ENCODE assay signal across 15 cellular contexts in genomic region chr5:176412517-176413254, GRCh38. TPM values are rescaled to one million over a fixed set of nuclear protein-coding genes. Genes with fewer than 3 reads are reported as not detected.
DNase-seq lines count a peak whose midpoint lies in the region; ATAC-seq and TF ChIP-seq lines count a peak whose summit lies in the region.
"Had no signal": no experiment of that assay in that cellular context is flagged by ENCODE, and none has a peak within 500 bp of the region (broad histone marks: within the 10 kb centered on the region; RNA-seq: fewer than 3 reads in every experiment).

No MANE protein-coding gene starts in this region.

- no peak overlapping the region for H3K9ac ChIP-seq in Karpas-422 (ENCODE audit: low read length)

- H3K9me3 ChIP-seq in heart left ventricle (no peaks in the 10 kb centered on the region), upper lobe of right lung (no peaks in the 10 kb centered on the region), Karpas-422 (ENCODE audit: low read length) (no peaks in the 10 kb centered on the region)
- H3K9me3 ChIP-seq: uterus had no signal

- H3K9me2 ChIP-seq in GM23338 (ENCODE audit: insufficient read depth) (0 out of 2 replicates have a peak, but pooled peaks cover 2% of the 10 kb centered on the region), Karpas-422 (replicated peaks; ENCODE audit: insufficient read depth, low read length) (no peaks in the 10 kb centered on the region)

- intact Hi-C loops in heart left ventricle (cut with DNase I) (loop anchor here in 4 of 10 donors (10.0 kb wide), 3 partner anchors 122 to 242 kb away; partner anchors contain the start of genes CDHR2 (in 2 of the 4) and RNF44 (in 1 of the 4)), cardiac septum (cut with DNase I) (loop anchor here (1.0 kb wide), 1 partner anchor 51 kb away; the partner anchor contains the start of gene KIAA1191), dorsolateral prefrontal cortex (cut with DNase I) (loop anchor here in 1 of 2 donors (10.0 kb wide), 1 partner anchor 232 kb away; the partner anchor contains the start of gene TSPAN17), upper lobe of right lung (cut with DNase I) (no loop called here)

- H3K4me3 ChIP-seq in heart left ventricle (no peak overlapping the region), dorsolateral prefrontal cortex (peak overlapping the region in 30 of 59 donors; percentile 4 to 99 (median 91)), upper lobe of right lung (no peak overlapping the region), GM23338 (no peak overlapping the region), Karpas-422 (ENCODE audit: low read length) (no peak overlapping the region)
- H3K4me3 ChIP-seq: uterus had no signal

- no peak for DNase-seq in heart left ventricle
- DNase-seq in cardiac septum (ENCODE audit: low spot score), result no peak
- no peak for DNase-seq in dorsolateral prefrontal cortex
- no peak for DNase-seq in neural crest cell (ENCODE audit: low read depth, low spot score)
- DNase-seq in upper lobe of right lung, result peak; percentile 25
- DNase-seq in GM23338 (ENCODE audit: low spot score), result no peak
- DNase-seq in NCI-H187 (lab: John Stamatoyannopoulos, UW), result no peak
- no peak for DNase-seq in Karpas-422
- DNase-seq: activated CD4-positive, alpha-beta T cell treated with anti-CD3 and anti-CD28 coated beads for 36 hours; DMS 273 treated with DMSO at 0.1 percent for 48 hours; foreskin melanocyte; kidney glomerular epithelial cell; MM.1S; uterus had no signal

- peaks cover 14% of the 10 kb centered on the region for H3K4me1 Mint-ChIP-seq in neural crest cell
- H3K4me1 Mint-ChIP-seq in GM23338, result 0 out of 3 replicates have a peak, but pooled peaks cover 3% of the 10 kb centered on the region

- H3K27me3 ChIP-seq in heart left ventricle (no peaks in the 10 kb centered on the region), dorsolateral prefrontal cortex (no peaks in the 10 kb centered on the region), upper lobe of right lung (no peaks in the 10 kb centered on the region), GM23338 (ENCODE audit: insufficient read depth) (peaks cover 24% of the 10 kb centered on the region), Karpas-422 (ENCODE audit: low read length) (no peaks in the 10 kb centered on the region)
- H3K27me3 ChIP-seq: uterus had no signal

- H3K27ac ChIP-seq in heart left ventricle, result peak overlapping the region in 9 of 12 donors; percentile 27 to 72 (median 59)
- peak overlapping the region in 32 of 59 donors; percentile 4 to 94 (median 44) for H3K27ac ChIP-seq in dorsolateral prefrontal cortex
- no peak overlapping the region for H3K27ac ChIP-seq in upper lobe of right lung
- no peak overlapping the region for H3K27ac ChIP-seq in GM23338 (ENCODE audit: low read depth)
- H3K27ac ChIP-seq in Karpas-422 (ENCODE audit: low read length), result no peak overlapping the region

- WGBS in heart left ventricle, 4 donors, result 68 to 78% (median 75%) methylated on average over 8 to 10 of the region's 10 CpGs

- no peak overlapping the region for H2AFZ ChIP-seq in GM23338
- no peak overlapping the region for H2AFZ ChIP-seq in Karpas-422 (ENCODE audit: low read length)

- no peaks in the 10 kb centered on the region for H3K9me3 Mint-ChIP-seq in neural crest cell
- peaks cover 8% of the 10 kb centered on the region for H3K9me3 Mint-ChIP-seq in GM23338
- H3K9me3 Mint-ChIP-seq: natural killer cell treated with Interleukin-12 subunit alpha and Interleukin-12 subunit beta and Interleukin-15 and Interleukin-18, amount 100 ng/mL, for 72 hours had no signal

- H3K27ac Mint-ChIP-seq in neural crest cell (ENCODE audit: unreplicated experiment), result no peak overlapping the region
- no peak overlapping the region for H3K27ac Mint-ChIP-seq in GM23338
- H3K27ac Mint-ChIP-seq: activated CD4-positive, alpha-beta T cell treated with anti-CD3 and anti-CD28 coated beads for 36 hours had no signal

- H3K79me2 ChIP-seq in GM23338 (replicated peaks; ENCODE audit: insufficient read depth) (no peaks in the 10 kb centered on the region), Karpas-422 (ENCODE audit: low read length) (peaks cover 35% of the 10 kb centered on the region)

- no peak overlapping the region for H3K4me2 ChIP-seq in GM23338
- no peak overlapping the region for H3K4me2 ChIP-seq in Karpas-422 (ENCODE audit: low read depth, low read length, poor library complexity, severe bottlenecking)

- ATAC-seq in heart left ventricle (no peak), upper lobe of right lung (no peak), GM23338 (no peak)
- ATAC-seq: activated CD4-positive, alpha-beta T cell treated with anti-CD3 and anti-CD28 coated beads for 36 hours; natural killer cell treated with Interleukin-12 subunit alpha and Interleukin-12 subunit beta and Interleukin-15 and Interleukin-18, amount 100 ng/mL, for 72 hours had no signal

- H3F3A ChIP-seq in GM23338 (replicated peaks; ENCODE audit: low read depth), result 0 out of 2 replicates have a peak, but pooled peaks cover 4% of the 10 kb centered on the region

- H3K4me1 ChIP-seq in heart left ventricle (peaks cover 10 to 75% (median 45%) of the 10 kb centered on the region in 12 donors), upper lobe of right lung (peaks cover 32% of the 10 kb centered on the region), GM23338 (ENCODE audit: insufficient read depth) (0 out of 2 replicates have a peak, but pooled peaks cover 3% of the 10 kb centered on the region), Karpas-422 (ENCODE audit: low read length) (peaks cover 21% of the 10 kb centered on the region)

- peaks cover 10% of the 10 kb centered on the region for H4K20me1 ChIP-seq in GM23338 (replicated peaks; ENCODE audit: insufficient read depth)
- no peaks in the 10 kb centered on the region for H4K20me1 ChIP-seq in Karpas-422 (ENCODE audit: insufficient read depth, low read depth, low read length)

- peaks cover 0 to 31% (median 24%) of the 10 kb centered on the region in 9 donors for H3K36me3 ChIP-seq in heart left ventricle
- H3K36me3 ChIP-seq in upper lobe of right lung, result peaks cover 26% of the 10 kb centered on the region
- H3K36me3 ChIP-seq in GM23338 (ENCODE audit: insufficient read depth), result no peaks in the 10 kb centered on the region
- 0 out of 2 replicates have a peak, but pooled peaks cover 4% of the 10 kb centered on the region for H3K36me3 ChIP-seq in Karpas-422 (ENCODE audit: insufficient read depth, low read length)
- H3K36me3 ChIP-seq: uterus had no signal

- H3K27me3 Mint-ChIP-seq in neural crest cell (ENCODE audit: low read depth), result peaks cover 4% of the 10 kb centered on the region
- peaks cover 10% of the 10 kb centered on the region for H3K27me3 Mint-ChIP-seq in GM23338 (ENCODE audit: insufficient read depth, low read depth, poor library complexity)
- H3K27me3 Mint-ChIP-seq: activated CD4-positive, alpha-beta T cell treated with anti-CD3 and anti-CD28 coated beads for 36 hours; natural killer cell treated with Interleukin-12 subunit alpha and Interleukin-12 subunit beta and Interleukin-15 and Interleukin-18, amount 100 ng/mL, for 72 hours had no signal

- TF ChIP-seq CTCF in heart left ventricle (IDR thresholded peaks at IDR 0.05) (no peak), dorsolateral prefrontal cortex (IDR thresholded peaks at IDR 0.05 in 54 of 56, conservative IDR thresholded peaks at IDR 0.05 in 2 of 56; ENCODE audit: low read depth in 1 of 56, partially characterized antibody in 56 of 56) (no peak), neural crest cell (conservative IDR thresholded peaks at IDR 0.05) (no peak), upper lobe of right lung (IDR thresholded peaks at IDR 0.05) (no peak), GM23338 (conservative IDR thresholded peaks at IDR 0.05; ENCODE audit: low read depth in 2 of 2) (no peak)

- H3K4me3 Mint-ChIP-seq in neural crest cell (peak overlapping the region; percentile 23), GM23338 (no peak overlapping the region)
- H3K4me3 Mint-ChIP-seq: activated CD4-positive, alpha-beta T cell treated with anti-CD3 and anti-CD28 coated beads for 36 hours; natural killer cell treated with Interleukin-12 subunit alpha and Interleukin-12 subunit beta and Interleukin-15 and Interleukin-18, amount 100 ng/mL, for 72 hours had no signal

- no peak for TF ChIP-seq POLR2A in heart left ventricle (IDR thresholded peaks at IDR 0.05)

- H3K36me3 Mint-ChIP-seq in neural crest cell (ENCODE audit: low read depth), result no peaks in the 10 kb centered on the region
- no peaks in the 10 kb centered on the region for H3K36me3 Mint-ChIP-seq in GM23338 (ENCODE audit: low read depth)

RNA-seq across cellular contexts. Expression of gene CLTB, which starts 3.7 kb away (rescaled TPM):
- total RNA-seq in heart left ventricle (100 to 1,000 TPM; 185 to 401 (median 231) TPM), cardiac septum (252 TPM), dorsolateral prefrontal cortex (100 to 1,000 TPM in 115 of 120 experiments, 10 to 100 TPM in 5; 66.4 to 198 (median 136) TPM), neural crest cell (31.6 and 36.0 TPM in 2 replicates), upper lobe of right lung (80.9 TPM)
- polyA plus RNA-seq in heart left ventricle (100 to 1,000 TPM; 461 to 464 TPM), GM23338 (2016; fragmentation: Nextera tagmentation; extraction: Ambion mirVana) (26.8 and 30.1 TPM in 2 replicates)
- 34.0 and 41.4 TPM in 2 replicates for total RNA-seq in GM23338 (2014; rRNA removed; shearing (Covaris generic))
- total RNA-seq in Karpas-422 (2014; rRNA removed; shearing (Covaris generic); ENCODE audit: low replicate concordance), result 31.7 and 78.9 TPM in 2 replicates

RNA-seq across cellular contexts. Expression of gene HIGD2A, which starts 24.1 kb away (rescaled TPM):
- total RNA-seq in heart left ventricle (100 to 1,000 TPM; 177 to 318 (median 218) TPM), cardiac septum (266 TPM), dorsolateral prefrontal cortex (100 to 1,000 TPM in 8 of 120 experiments, 10 to 100 TPM in 112; 58.3 to 114 (median 80.1) TPM), neural crest cell (91.2 and 92.5 TPM in 2 replicates), upper lobe of right lung (104 TPM)
- polyA plus RNA-seq in heart left ventricle (100 to 1,000 TPM; 229 to 454 TPM), GM23338 (2016; fragmentation: Nextera tagmentation; extraction: Ambion mirVana) (194 and 206 TPM in 2 replicates)
- 50.1 and 67.7 TPM in 2 replicates for total RNA-seq in GM23338 (2014; rRNA removed; shearing (Covaris generic))
- 146 and 207 TPM in 2 replicates for total RNA-seq in Karpas-422 (2014; rRNA removed; shearing (Covaris generic); ENCODE audit: low replicate concordance)

RNA-seq across cellular contexts. Expression of gene NOP16, which starts 24.3 kb away (rescaled TPM):
- total RNA-seq in heart left ventricle (10 to 100 TPM in 8 of 9 donors, 1 to 10 TPM in 1; 9.3 to 33.9 (median 15.8) TPM), cardiac septum (22.5 TPM), dorsolateral prefrontal cortex (10 to 100 TPM in 104 of 120 experiments, 1 to 10 TPM in 16; 7.6 to 21.5 (median 13.1) TPM), neural crest cell (40.9 and 42.4 TPM in 2 replicates), upper lobe of right lung (13.6 TPM)
- polyA plus RNA-seq in heart left ventricle (10 to 100 TPM; 33.4 to 83.4 TPM), GM23338 (2016; fragmentation: Nextera tagmentation; extraction: Ambion mirVana) (181 and 193 TPM in 2 replicates)
- total RNA-seq in GM23338 (2014; rRNA removed; shearing (Covaris generic)), result 43.4 and 44.3 TPM in 2 replicates
- total RNA-seq in Karpas-422 (2014; rRNA removed; shearing (Covaris generic); ENCODE audit: low replicate concordance), result 19.8 and 57.5 TPM in 2 replicates

RNA-seq across cellular contexts. Expression of gene FAF2, which starts 35.5 kb away (rescaled TPM):
- total RNA-seq in heart left ventricle (10 to 100 TPM; 11.6 to 20.8 (median 13.6) TPM), cardiac septum (15.9 TPM), dorsolateral prefrontal cortex (10 to 100 TPM; 23.5 to 42.0 (median 33.9) TPM), neural crest cell (49.3 and 50.3 TPM in 2 replicates), upper lobe of right lung (35.1 TPM)
- polyA plus RNA-seq in heart left ventricle (10 to 100 TPM in 1 of 2 donors, 1 to 10 TPM in 1; 6.6 to 15.0 TPM), GM23338 (2016; fragmentation: Nextera tagmentation; extraction: Ambion mirVana) (36.4 and 37.6 TPM in 2 replicates)
- 32.8 and 34.6 TPM in 2 replicates for total RNA-seq in GM23338 (2014; rRNA removed; shearing (Covaris generic))
- 22.9 and 37.5 TPM in 2 replicates for total RNA-seq in Karpas-422 (2014; rRNA removed; shearing (Covaris generic); ENCODE audit: low replicate concordance)

RNA-seq across cellular contexts. Expression of gene ARL10, which starts 47.4 kb away (rescaled TPM):
- total RNA-seq in heart left ventricle, result 1 to 10 TPM; 2.9 to 8.1 (median 5.4) TPM
- polyA plus RNA-seq in heart left ventricle, result 1 to 10 TPM; 1.5 to 4.8 TPM
- 11.4 TPM for total RNA-seq in cardiac septum
- 10 to 100 TPM; 18.1 to 46.0 (median 28.5) TPM for total RNA-seq in dorsolateral prefrontal cortex
- total RNA-seq in neural crest cell, result 37.2 and 40.0 TPM in 2 replicates
- total RNA-seq in upper lobe of right lung, result 7.9 TPM
- total RNA-seq in GM23338 (2014; rRNA removed; shearing (Covaris generic)), result 6.7 and 7.9 TPM in 2 replicates
- polyA plus RNA-seq in GM23338 (2016; fragmentation: Nextera tagmentation; extraction: Ambion mirVana), result 2.0 and 2.5 TPM in 2 replicates
- total RNA-seq in Karpas-422 (2014; rRNA removed; shearing (Covaris generic); ENCODE audit: low replicate concordance), result 4.8 and 5.8 TPM in 2 replicates

Comparison
In these comparisons a context has a peak if more than half of its experiments do, and no peak if none do; other contexts are left out.
1. H3K27ac ChIP-seq: peak in heart left ventricle (9 of 12) and dorsolateral prefrontal cortex (32 of 59); none in upper lobe of right lung (single experiment), GM23338 (single experiment) and Karpas-422 (single experiment).
2. H3K4me3 ChIP-seq: peak in dorsolateral prefrontal cortex (30 of 59); none in heart left ventricle (0 of 12), upper lobe of right lung (single experiment), GM23338 (single experiment) and Karpas-422 (single experiment).